8 cellular contexts compared by ENCODE assay signal in the genomic region with DNA sequence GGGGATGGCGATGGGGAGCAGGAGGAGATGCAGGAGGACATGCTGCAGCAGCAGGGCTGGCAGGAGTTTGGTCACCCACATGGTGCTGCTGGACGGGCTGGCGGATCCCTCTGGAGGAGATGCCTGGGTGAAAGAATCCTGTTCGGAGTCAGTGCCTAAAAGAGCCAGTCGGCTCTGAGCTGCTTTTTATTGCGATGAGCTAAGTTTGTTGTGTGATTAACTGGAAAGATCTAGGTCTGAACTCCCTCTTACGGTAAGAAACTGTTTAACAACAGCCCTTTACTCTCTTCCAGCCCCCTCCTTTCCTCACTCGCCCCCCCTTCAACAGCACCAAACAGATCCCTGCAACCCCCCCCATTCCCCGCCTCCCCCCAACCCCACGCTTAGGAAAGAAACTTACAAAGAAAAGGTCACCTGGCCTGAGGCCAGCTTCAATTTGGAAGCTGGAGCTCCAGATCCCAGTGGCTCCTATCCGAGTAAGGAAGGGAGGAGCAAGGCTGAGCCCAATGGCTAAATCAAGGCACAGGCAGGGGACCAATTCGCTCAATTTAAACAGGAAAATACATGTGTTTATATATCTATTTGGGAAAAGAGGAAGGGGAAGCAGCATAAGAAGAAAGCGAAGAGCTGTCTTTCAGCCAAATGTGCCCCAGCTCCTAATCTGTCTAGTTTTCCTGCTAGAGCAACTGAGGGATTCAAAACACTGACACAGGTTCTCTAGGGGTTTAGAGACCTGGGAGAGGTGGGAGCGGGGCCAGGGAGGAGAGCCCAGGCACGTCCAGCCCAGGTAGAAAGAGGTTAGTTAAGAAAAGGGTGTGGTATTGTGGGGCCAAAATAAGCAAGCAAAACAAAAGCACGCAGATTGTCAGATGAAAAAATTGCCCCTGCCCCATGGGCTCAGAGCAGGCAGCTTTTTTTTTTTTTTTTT. TPM values are rescaled to one million over a fixed set of nuclear protein-coding genes. Genes with fewer than 3 reads are reported as not detected.
DNase-seq lines count a peak whose midpoint lies in the region; ATAC-seq, FAIRE-seq and TF ChIP-seq lines count a peak whose summit lies in the region.

HGF (minus strand) TSS at position 157 of the 928 bp plus-strand sequence; CDS start at position 81, 76 bp downstream.

- ATAC-seq in left ventricle myocardium superior = peak; percentile 86
- no peak for ATAC-seq in GM19452 (IDR thresholded peaks at IDR 0.05; ENCODE audit: unreplicated experiment)

- H3K36me3 ChIP-seq in sigmoid colon = no peaks in the 10 kb centered on the region

- peak within 1 kb of the TSS; percentile 18 to 50 (median 40) for H3K4me3 ChIP-seq in sigmoid colon

- TF ChIP-seq EP300 in sigmoid colon (IDR thresholded peaks at IDR 0.05) = no peak

- no peaks in the 10 kb centered on the region for H3K9me3 ChIP-seq in sigmoid colon

- TF ChIP-seq POLR2A in sigmoid colon (IDR thresholded peaks at IDR 0.05) = no peak

- peak; percentile 89 for FAIRE-seq in TTC549 (lab: Jason Lieb, UNC)

- TF ChIP-seq CTCF in sigmoid colon (IDR thresholded peaks at IDR 0.05) (no peak), GM10248 (IDR thresholded peaks at IDR 0.05; ENCODE audit: control extremely low read depth, extremely low read depth, low read depth, missing control alignments) (no peak)

- no peaks in the 10 kb centered on the region for H3K27me3 ChIP-seq in sigmoid colon

- intact Hi-C loops in left ventricle myocardium superior (cut with micrococcal nuclease) (no loop called here), sigmoid colon (cut with DNase I) (no loop called here)

- peaks cover 0 to 29% (median 7%) of the 10 kb centered on the region in 4 donors for H3K4me1 ChIP-seq in sigmoid colon

- POLR2A ChIA-PET in GM10248 (lab: Yijun Ruan, JAX) = no interaction called here

- DNase-seq in H4 (ENCODE audit: low spot score) (peak; percentile 83), left ventricle myocardium superior (peak; percentile 67), sigmoid colon (peak; percentile 83), GM10248 (ENCODE audit: extremely low spot score) (no peak), GM19238 (ENCODE audit: insufficient read length, low spot score) (no peak)
- DNase-seq in activated naive CD4-positive, alpha-beta T cell (lab: John Stamatoyannopoulos, UW) = no peak

- CTCF ChIA-PET in GM10248 (lab: Yijun Ruan, JAX) = no interaction called here

- WGBS in sigmoid colon, 2 donors = 22 to 27% methylated on average over 16 of the region's 16 CpGs

- H3K27ac ChIP-seq in sigmoid colon = peak within 1 kb of the TSS; percentile 55 to 79 (median 67)

RNA-seq across cellular contexts. Expression of gene HGF, which starts in this region (rescaled TPM):
- 75.8 and 80.5 TPM in 2 replicates for total RNA-seq in H4 (2014; rRNA removed; shearing (Covaris generic))
- total RNA-seq in left ventricle myocardium superior (2.4 TPM), sigmoid colon (10 to 100 TPM in 2 of 4 donors, 1 to 10 TPM in 2; 4.6 to 27.2 (median 8.1) TPM)
- 1 to 10 TPM in 2 of 3 donors, under 1 TPM in 1; 0.46 to 2.7 (median 1.8) TPM for polyA plus RNA-seq in sigmoid colon

Comparison
In these comparisons a context has a peak if more than half of its experiments do, and no peak if none do; other contexts are left out.
1. DNase-seq: peak in H4 (single experiment), left ventricle myocardium superior (single experiment) and sigmoid colon (single experiment); none in GM10248 (single experiment), GM19238 (single experiment) and activated naive CD4-positive, alpha-beta T cell (0 of 4).